ENCODE assay signal across 8 cellular contexts in genomic region chr6:110537208-110538123, GRCh38.
DNase-seq lines count a peak whose midpoint lies in the region; ATAC-seq and TF ChIP-seq lines count a peak whose summit lies in the region.

No MANE protein-coding gene starts in this region.

- ATAC-seq in HG02759 (IDR thresholded peaks at IDR 0.05; ENCODE audit: unreplicated experiment) (no peak), GM18519 (IDR thresholded peaks at IDR 0.05; ENCODE audit: low FRiP score, unreplicated experiment) (no peak)

- peaks cover 9% of the 10 kb centered on the region for H3K9me3 Mint-ChIP-seq in activated CD4-positive, alpha-beta T cell treated with anti-CD3 and anti-CD28 coated beads, Interleukin-2, amount 10 ng/mL, durations not matched to agents 7 days and 5 days

- H3K4me3 ChIP-seq in HUES48 (ENCODE audit: low read depth, low read length): no peak overlapping the region
- H3K4me3 ChIP-seq in testis: no peak overlapping the region

- H3K27me3 ChIP-seq in HUES48 (ENCODE audit: control insufficient read depth, insufficient read depth, low read length): no peaks in the 10 kb centered on the region
- no peaks in the 10 kb centered on the region for H3K27me3 ChIP-seq in testis

- H3K36me3 ChIP-seq in HUES48 (ENCODE audit: control insufficient read depth, insufficient read depth, low read length) (no peaks in the 10 kb centered on the region), testis (ENCODE audit: low read depth, missing control alignments) (no peaks in the 10 kb centered on the region)

- H3K4me1 ChIP-seq in HUES48 (ENCODE audit: control insufficient read depth, insufficient read depth, low read length): no peaks in the 10 kb centered on the region
- H3K4me1 ChIP-seq in testis: no peaks in the 10 kb centered on the region

- H3K4me3 Mint-ChIP-seq in activated CD4-positive, alpha-beta T cell treated with anti-CD3 and anti-CD28 coated beads, Interleukin-2, amount 10 ng/mL, durations not matched to agents 7 days and 5 days: no peak overlapping the region

- intact Hi-C loops in testis (cut with DNase I; ENCODE audit: low total_unique reads): no loop called here

- TF ChIP-seq POLR2A in testis (IDR thresholded peaks at IDR 0.05): no peak

- 0 out of 2 replicates have a peak, but pooled peaks cover 3% of the 10 kb centered on the region for H3K9me3 ChIP-seq in HUES48 (ENCODE audit: control insufficient read depth, insufficient read depth, low read length)
- no peaks in the 10 kb centered on the region for H3K9me3 ChIP-seq in testis

- CTCF ChIA-PET in activated CD4-positive, alpha-beta T cell treated with anti-CD3 and anti-CD28 coated beads, Interleukin-2, amount 10 ng/mL, durations not matched to agents 7 days and 5 days (lab: Charles Lee): interaction anchor here (1.1 to 2.4 kb wide), 2 partner anchors 9 to 407 kb away, joined by 3 to 5 read pairs; no protein-coding TSS in a partner anchor

- TF ChIP-seq CTCF in testis (IDR thresholded peaks at IDR 0.05): no peak

- H3K9ac ChIP-seq in HUES48 (ENCODE audit: low read depth, low read length): no peak overlapping the region

- no peak overlapping the region for H3K27ac Mint-ChIP-seq in activated CD4-positive, alpha-beta T cell treated with anti-CD3 and anti-CD28 coated beads, Interleukin-2, amount 10 ng/mL, durations not matched to agents 7 days and 5 days

- no peaks in the 10 kb centered on the region for H3K27me3 Mint-ChIP-seq in activated CD4-positive, alpha-beta T cell treated with anti-CD3 and anti-CD28 coated beads, Interleukin-2, amount 10 ng/mL, durations not matched to agents 7 days and 5 days

- POLR2A ChIA-PET in activated CD4-positive, alpha-beta T cell treated with anti-CD3 and anti-CD28 coated beads, Interleukin-2, amount 10 ng/mL, durations not matched to agents 7 days and 5 days (lab: Charles Lee): no interaction called here

- H3K4me1 Mint-ChIP-seq in activated CD4-positive, alpha-beta T cell treated with anti-CD3 and anti-CD28 coated beads, Interleukin-2, amount 10 ng/mL, durations not matched to agents 7 days and 5 days: peaks cover 18% of the 10 kb centered on the region

- peak; percentile 91 for DNase-seq in CD1c-positive myeloid dendritic cell (ENCODE audit: extremely low spot score)
- DNase-seq in amniotic epithelial cell (ENCODE audit: low read depth): peak; percentile 97
- peak; percentile 91 for DNase-seq in kidney glomerular epithelial cell (lab: John Stamatoyannopoulos, UW)
- DNase-seq in testis: no peak
- DNase-seq in activated CD4-positive, alpha-beta T cell treated with anti-CD3 and anti-CD28 coated beads, Interleukin-2, amount 10 ng/mL, durations not matched to agents 7 days and 5 days: no peak

- H3K27ac ChIP-seq in HUES48 (ENCODE audit: low read depth, low read length) (peak overlapping the region; percentile 72), testis (no peak overlapping the region)

- 72 to 76% methylated on average over 8 of the region's 8 CpGs for WGBS in testis, 2 donors

- H3K36me3 Mint-ChIP-seq in activated CD4-positive, alpha-beta T cell treated with anti-CD3 and anti-CD28 coated beads, Interleukin-2, amount 10 ng/mL, durations not matched to agents 7 days and 5 days (ENCODE audit: low read depth): no peaks in the 10 kb centered on the region

Comparison
In these comparisons a context has a peak if more than half of its experiments do, and no peak if none do; other contexts are left out.
1. DNase-seq: peak in CD1c-positive myeloid dendritic cell (single experiment), amniotic epithelial cell (single experiment) and kidney glomerular epithelial cell (single experiment); none in testis (single experiment) and activated CD4-positive, alpha-beta T cell treated with anti-CD3 and anti-CD28 coated beads, Interleukin-2, amount 10 ng/mL, durations not matched to agents 7 days and 5 days (single experiment).